In the genomic region with DNA sequence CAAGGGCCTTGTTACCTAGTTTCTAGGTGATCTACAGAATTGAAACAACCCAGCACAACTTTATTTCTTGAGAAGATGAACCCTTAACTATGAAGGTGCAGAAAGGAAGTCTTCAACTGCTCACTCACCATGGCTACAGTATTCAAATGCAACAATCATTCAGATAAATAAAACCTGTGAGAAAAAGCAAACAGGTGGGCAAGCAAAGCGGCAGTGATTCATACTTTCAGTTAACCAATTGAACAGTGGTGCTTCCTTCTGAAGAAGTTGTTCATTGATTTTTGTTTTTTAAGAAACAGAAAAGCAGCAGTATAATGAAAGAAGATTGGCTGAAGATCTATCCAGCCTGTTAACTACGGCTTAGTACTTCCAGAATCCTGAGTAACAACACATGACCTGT, we compare ENCODE assay signal across 21 cellular contexts.
"Had no signal": no experiment of that assay in that cellular context is flagged by ENCODE, and none has a peak within 500 bp of the region (broad histone marks: within the 10 kb centered on the region; RNA-seq: fewer than 3 reads in every experiment).

No MANE protein-coding gene starts in this region.

- H3K4me3 Mint-ChIP-seq: effector memory CD8-positive, alpha-beta T cell; natural killer cell; stimulated activated naive CD8-positive, alpha-beta T cell treated with anti-CD3 and anti-CD28 coated beads, Interleukin-15, amount 100 ng/mL, for 72 hours had no signal

- H3K9me3 Mint-ChIP-seq: effector memory CD8-positive, alpha-beta T cell; natural killer cell; stimulated activated naive CD8-positive, alpha-beta T cell treated with anti-CD3 and anti-CD28 coated beads, Interleukin-15, amount 100 ng/mL, for 72 hours had no signal

- H3K27ac Mint-ChIP-seq: effector memory CD8-positive, alpha-beta T cell; natural killer cell; stimulated activated naive CD8-positive, alpha-beta T cell treated with anti-CD3 and anti-CD28 coated beads, Interleukin-15, amount 100 ng/mL, for 72 hours had no signal

- DNase-seq: cerebellar nuclear complex; cortex of kidney; effector memory CD8-positive, alpha-beta T cell; kidney; left cardiac atrium; left lung; mesendoderm; natural killer cell; occipital lobe; ovary; posterior cingulate gyrus; stimulated activated CD4-positive, alpha-beta T cell treated with anti-CD3 and anti-CD28 coated beads, Interleukin-12 subunit alpha, Interleukin-12 subunit beta, amount 100 ng/mL, for 4 hours; stimulated activated CD4-positive, alpha-beta T cell treated with anti-CD3 and anti-CD28 coated beads, Interleukin-1b, Interleukin-23, amount 100 ng/mL, for 48 hours; stimulated activated CD4-positive, alpha-beta T cell treated with anti-CD3 and anti-CD28 coated beads, Interleukin-4, amount 100 ng/mL, for 1 hour; stimulated activated CD8-positive, alpha-beta memory T cell treated with anti-CD3 and anti-CD28 coated beads, Interleukin-4, amount 100 ng/mL, for 48 hours; stimulated activated naive CD4-positive, alpha-beta T cell; stimulated activated naive CD8-positive, alpha-beta T cell treated with anti-CD3 and anti-CD28 coated beads, Interleukin-15, amount 100 ng/mL, for 72 hours; trophoblast cell had no signal

- H3K27ac ChIP-seq: hepatocyte, left lung, ovary, right atrium auricular region, suprapubic skin had no signal

- H3K27me3 Mint-ChIP-seq: effector memory CD8-positive, alpha-beta T cell; stimulated activated naive CD8-positive, alpha-beta T cell treated with anti-CD3 and anti-CD28 coated beads, Interleukin-15, amount 100 ng/mL, for 72 hours had no signal

- H3K4me1 Mint-ChIP-seq: stimulated activated naive CD8-positive, alpha-beta T cell treated with anti-CD3 and anti-CD28 coated beads, Interleukin-15, amount 100 ng/mL, for 72 hours had no signal
